Comparison of ENCODE assay signal across 31 cellular contexts in the genomic region with DNA sequence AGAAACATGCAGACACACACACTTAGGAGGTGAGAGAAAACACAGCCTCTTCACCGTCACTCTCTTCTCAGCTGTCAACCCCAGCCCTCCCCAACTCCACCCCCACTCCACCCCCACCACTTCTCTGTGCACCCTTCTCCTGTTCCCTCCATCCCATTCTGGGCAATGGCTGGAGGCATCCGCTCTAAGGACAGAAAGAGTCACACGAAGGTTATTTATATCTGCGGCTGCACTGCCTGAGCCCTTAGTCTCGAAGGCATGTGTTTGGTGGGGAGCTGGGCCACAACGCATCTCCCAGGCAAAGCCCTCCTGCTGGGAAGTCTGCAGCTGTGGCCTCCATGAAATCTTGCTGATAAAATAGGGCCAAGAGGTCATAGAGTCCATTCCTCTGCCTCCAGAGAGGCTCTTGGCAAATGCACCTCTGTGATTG.
DNase-seq lines count a peak whose midpoint lies in the region; ATAC-seq and TF ChIP-seq lines count a peak whose summit lies in the region.
"Had no signal": no experiment of that assay in that cellular context is flagged by ENCODE, and none has a peak within 500 bp of the region (broad histone marks: within the 10 kb centered on the region; RNA-seq: fewer than 3 reads in every experiment).

No MANE protein-coding gene starts in this region.

- H3K4me1 Mint-ChIP-seq in GM23338, result peaks cover 37% of the 10 kb centered on the region
- H3K4me1 Mint-ChIP-seq in endodermal cell, result peaks cover 39% of the 10 kb centered on the region

- 0 out of 2 replicates have a peak overlapping the region, but pooled peaks have one; percentile 67 for H3K27ac Mint-ChIP-seq in GM23338
- peak overlapping the region; percentile 62 for H3K27ac Mint-ChIP-seq in endodermal cell
- H3K27ac Mint-ChIP-seq: activated naive CD8-positive, alpha-beta T cell; B cell; CD8-positive, alpha-beta T cell; neural progenitor cell had no signal

- H3K36me3 Mint-ChIP-seq in GM23338 (ENCODE audit: low read depth) (no peaks in the 10 kb centered on the region), endodermal cell (ENCODE audit: low read depth) (no peaks in the 10 kb centered on the region)
- H3K36me3 Mint-ChIP-seq: CD8-positive, alpha-beta T cell; neural progenitor cell had no signal

- no peak overlapping the region for H3K4me2 ChIP-seq in GM23338
- H3K4me2 ChIP-seq: neural progenitor cell had no signal

- H3K9me3 Mint-ChIP-seq in GM23338 (no peaks in the 10 kb centered on the region; the same call in 2 of the 3 replicates), endodermal cell (no peaks in the 10 kb centered on the region)
- H3K9me3 Mint-ChIP-seq: CD8-positive, alpha-beta T cell; neural progenitor cell had no signal

- no peak overlapping the region for H2AFZ ChIP-seq in GM23338
- H2AFZ ChIP-seq: neural progenitor cell had no signal

- no peaks in the 10 kb centered on the region for H3F3A ChIP-seq in GM23338 (replicated peaks; ENCODE audit: low read depth)

- H3K27me3 ChIP-seq in GM23338 (ENCODE audit: insufficient read depth) (no peaks in the 10 kb centered on the region), endodermal cell (ENCODE audit: control insufficient read depth, insufficient read depth, low read length, poor library complexity, severe bottlenecking) (no peaks in the 10 kb centered on the region)
- H3K27me3 ChIP-seq: ascending aorta, cardiac muscle cell, foreskin keratinocyte, neural progenitor cell, right lobe of liver, tibial nerve had no signal

- no peak for ATAC-seq in GM23338
- ATAC-seq: CD8-positive, alpha-beta T cell; foreskin keratinocyte; lower lobe of right lung; Panc1 had no signal

- H3K36me3 ChIP-seq in GM23338 (ENCODE audit: insufficient read depth) (no peaks in the 10 kb centered on the region), endodermal cell (ENCODE audit: control insufficient read depth, insufficient read depth, low read length) (no peaks in the 10 kb centered on the region), mesodermal cell (ENCODE audit: control insufficient read depth, insufficient read depth, low read length) (no peaks in the 10 kb centered on the region)
- H3K36me3 ChIP-seq: ascending aorta, cardiac muscle cell, HAP-1, lower lobe of right lung, neural progenitor cell, right lobe of liver, tibial nerve had no signal

- H3K9me3 ChIP-seq in endodermal cell (ENCODE audit: control insufficient read depth, low read length), result no peaks in the 10 kb centered on the region
- H3K9me3 ChIP-seq in mesodermal cell (ENCODE audit: control insufficient read depth, low read length), result no peaks in the 10 kb centered on the region
- H3K9me3 ChIP-seq: ascending aorta, HAP-1, lower lobe of right lung, right lobe of liver, tibial nerve had no signal

- no peak for DNase-seq in GM23338 (ENCODE audit: low spot score)
- peak; percentile 58 for DNase-seq in RPMI7951 (ENCODE audit: low read depth)
- DNase-seq in endodermal cell, result no peak
- DNase-seq in anterior cingulate cortex (lab: John Stamatoyannopoulos, UW), result no peak
- no peak for DNase-seq in stimulated activated CD4-positive, alpha-beta T cell treated with anti-CD3 and anti-CD28 coated beads, Interleukin-2, amount 100 ng/mL, for 48 hours
- no peak for DNase-seq in SKM-1 (lab: John Stamatoyannopoulos, UW; ENCODE audit: unreplicated experiment)
- DNase-seq in LoVo (ENCODE audit: low spot score), result no peak
- DNase-seq: activated CD4-positive, alpha-beta T cell treated with anti-CD3 and anti-CD28 coated beads for 48 hours; activated CD8-positive, alpha-beta memory T cell treated with anti-CD3 and anti-CD28 coated beads for 24 hours; activated effector memory CD4-positive, alpha-beta T cell treated with Interleukin-2 at 50 U/mL for 16 hours; CD8-positive, alpha-beta T cell; foreskin keratinocyte; lower lobe of right lung; NCI-H146; NCI-H226; NCI-H526 treated with DMSO at 0.1 percent for 48 hours; posterior cingulate gyrus; right lobe of liver; SIG-M5; SW 1271; T-helper 9 cell had no signal

- H3K4me1 ChIP-seq in GM23338 (ENCODE audit: insufficient read depth), result peaks cover 25% of the 10 kb centered on the region
- H3K4me1 ChIP-seq in endodermal cell (ENCODE audit: control insufficient read depth, insufficient read depth, low read length), result peaks cover 11% of the 10 kb centered on the region
- H3K4me1 ChIP-seq in mesodermal cell (ENCODE audit: control insufficient read depth, insufficient read depth, low read length, poor library complexity, severe bottlenecking), result no peaks in the 10 kb centered on the region
- H3K4me1 ChIP-seq: ascending aorta had no signal

- H3K27ac ChIP-seq in GM23338 (ENCODE audit: low read depth) (no peak overlapping the region), endodermal cell (ENCODE audit: low read depth, low read length) (no peak overlapping the region), mesodermal cell (ENCODE audit: low read depth, low read length, severe bottlenecking) (peak overlapping the region; percentile 41)
- H3K27ac ChIP-seq: ascending aorta, cardiac muscle cell, foreskin keratinocyte, HL-60, lower lobe of right lung, neural progenitor cell, right lobe of liver, tibial nerve had no signal

- no peaks in the 10 kb centered on the region for H4K20me1 ChIP-seq in GM23338 (replicated peaks; ENCODE audit: insufficient read depth)

- H3K4me3 Mint-ChIP-seq in GM23338, result no peak overlapping the region
- no peak overlapping the region for H3K4me3 Mint-ChIP-seq in endodermal cell
- H3K4me3 Mint-ChIP-seq: activated naive CD8-positive, alpha-beta T cell; B cell; CD8-positive, alpha-beta T cell; neural progenitor cell had no signal

- 83 to 90% methylated on average over 6 of the region's 6 CpGs for WGBS in endodermal cell (ENCODE audit: insufficient coverage in 1 of 2, insufficient read length in 1 of 2), 2 experiments
- 49 to 80% methylated on average over 3 to 4 of the region's 6 CpGs for WGBS in mesodermal cell (ENCODE audit: insufficient coverage in 2 of 2), 2 experiments

- H3K9ac ChIP-seq in endodermal cell (ENCODE audit: extremely low read depth, low read length, poor library complexity, severe bottlenecking), result no peak overlapping the region
- H3K9ac ChIP-seq: neural progenitor cell had no signal

- no peaks in the 10 kb centered on the region for H3K79me2 ChIP-seq in GM23338 (replicated peaks; ENCODE audit: insufficient read depth)

- no peaks in the 10 kb centered on the region for H3K9me2 ChIP-seq in GM23338 (ENCODE audit: insufficient read depth)

- TF ChIP-seq CTCF in GM23338 (conservative IDR thresholded peaks at IDR 0.05; ENCODE audit: low read depth in 2 of 2) (no peak), endodermal cell (conservative IDR thresholded peaks at IDR 0.05) (no peak)

- H3K4me3 ChIP-seq in GM23338 (no peak overlapping the region), endodermal cell (ENCODE audit: low read length) (no peak overlapping the region), mesodermal cell (ENCODE audit: extremely low read depth, insufficient read depth, low read length, poor library complexity, severe bottlenecking) (no peak overlapping the region)
- H3K4me3 ChIP-seq: ascending aorta, cardiac muscle cell, HAP-1, lower lobe of right lung, neural progenitor cell, right lobe of liver, tibial nerve had no signal

- H3K27me3 Mint-ChIP-seq in GM23338 (ENCODE audit: insufficient read depth, low read depth, poor library complexity), result peaks cover 2% of the 10 kb centered on the region
- no peaks in the 10 kb centered on the region for H3K27me3 Mint-ChIP-seq in endodermal cell (ENCODE audit: insufficient read depth)
- H3K27me3 Mint-ChIP-seq: B cell had no signal

TF ChIP-seq in GM23338, 12 proteins besides CTCF, POLR2A, EP300 and RAD21 (continues in another document):
- TF ChIP-seq JUNB (IDR thresholded peaks at IDR 0.05; ENCODE audit: unreplicated experiment), result no peak
- no peak for TF ChIP-seq POLR2AphosphoS5 (IDR thresholded peaks at IDR 0.05; ENCODE audit: low read depth)
- TF ChIP-seq ZNF114 (CRISPR knock-in tag; IDR thresholded peaks at IDR 0.05), result no peak
- TF ChIP-seq EZH2phosphoT487 (IDR thresholded peaks at IDR 0.05; ENCODE audit: unreplicated experiment), result no peak
- no peak for TF ChIP-seq EZH2 (IDR thresholded peaks at IDR 0.05; ENCODE audit: low read depth, unreplicated experiment)
